In genomic region chr18:50658601-50659000, GRCh38 we compare ENCODE assay signal across 1 cellular context.
TF ChIP-seq lines count a peak whose summit lies in the region.

No MANE protein-coding gene starts in this region.

TF ChIP-seq in WTC11, 78 proteins besides CTCF, POLR2A, EP300 and RAD21 (continued from another document):
- TF ChIP-seq KAT7 (CRISPR knock-in tag; IDR thresholded peaks at IDR 0.05; ENCODE audit: borderline replicate concordance) (no peak), GRHL2 (CRISPR knock-in tag; IDR thresholded peaks at IDR 0.05; ENCODE audit: insufficient replicate concordance, severe bottlenecking) (no peak), HMGA2 (CRISPR knock-in tag; IDR thresholded peaks at IDR 0.05) (no peak), NFE2L1 (CRISPR knock-in tag; IDR thresholded peaks at IDR 0.05) (no peak)
